ENCODE assay signal across 1 cellular context in genomic region chr1:181045946-181046345, GRCh38. TPM values are rescaled to one million over a fixed set of nuclear protein-coding genes. Genes with fewer than 3 reads are reported as not detected.
"Had no signal": no experiment of that assay in that cellular context is flagged by ENCODE, and none has a peak within 500 bp of the region (broad histone marks: within the 10 kb centered on the region; RNA-seq: fewer than 3 reads in every experiment).

No MANE protein-coding gene starts in this region.

RNA-seq across cellular contexts. Expression of gene MR1, which starts 12.2 kb away (rescaled TPM):
- polyA plus RNA-seq: cardiac muscle cell had no signal
